In genomic region chr6:122872311-122872710, GRCh38 we compare ENCODE assay signal across 17 cellular contexts.
"Had no signal": no experiment of that assay in that cellular context is flagged by ENCODE, and none has a peak within 500 bp of the region (broad histone marks: within the 10 kb centered on the region; RNA-seq: fewer than 3 reads in every experiment).

No MANE protein-coding gene starts in this region.

- ATAC-seq: activated T-helper 17 cell treated with anti-CD3 and anti-CD28 coated beads, Interleukin-2, amount 50 U/mL, for 72 hours; heart left ventricle; left colon; lower lobe of right lung; psoas muscle; right lobe of liver; stimulated activated naive CD8-positive, alpha-beta T cell treated with anti-CD3 and anti-CD28 coated beads, Interleukin-15, Interleukin-2, amounts not matched to agents 100 U/mL and 50 U/mL, for 24 hours had no signal

- H3K9me3 ChIP-seq: breast epithelium, heart left ventricle, lower lobe of right lung, psoas muscle, right lobe of liver, transverse colon had no signal

- H3K4me2 ChIP-seq: smooth muscle cell had no signal

- H3K27me3 ChIP-seq: breast epithelium, right lobe of liver, transverse colon had no signal

- H3K27ac ChIP-seq: breast epithelium, epithelial cell of prostate, heart left ventricle, lower lobe of right lung, psoas muscle, right lobe of liver, transverse colon had no signal

- H3K4me3 ChIP-seq: breast epithelium, heart left ventricle, lower lobe of right lung, psoas muscle, right lobe of liver, smooth muscle cell, transverse colon had no signal

- H3K4me1 ChIP-seq: breast epithelium, heart left ventricle, lower lobe of right lung, psoas muscle, right lobe of liver, transverse colon had no signal

- DNase-seq: activated CD4-positive, CD25-positive, alpha-beta regulatory T cell treated with anti-CD3 and anti-CD28 coated beads, Interleukin-2, amount 50 U/mL, for 72 hours; activated naive CD4-positive, alpha-beta T cell treated with Interleukin-2 at 50 U/mL for 16 hours; activated T-cell treated with anti-CD3 and anti-CD28 coated beads for 4 hours; aorta; foreskin melanocyte; left colon; lower lobe of right lung; psoas muscle; right lobe of liver; stimulated activated naive CD8-positive, alpha-beta T cell treated with anti-CD3 and anti-CD28 coated beads, Interleukin-15, Interleukin-2, amounts not matched to agents 100 U/mL and 50 U/mL, for 24 hours; T-helper 9 cell; transverse colon had no signal

- H3K36me3 ChIP-seq: breast epithelium, heart left ventricle, lower lobe of right lung, right lobe of liver, transverse colon had no signal
